8 cellular contexts compared by ENCODE assay signal in genomic region chr15:63466378-63467192, GRCh38. TPM values are rescaled to one million over a fixed set of nuclear protein-coding genes. Genes with fewer than 3 reads are reported as not detected.
DNase-seq lines count a peak whose midpoint lies in the region; ATAC-seq, FAIRE-seq and TF ChIP-seq lines count a peak whose summit lies in the region.

No MANE protein-coding gene starts in this region.

- peak; percentile 87 for ATAC-seq in HepG2
- no peak for ATAC-seq in GM21447 (IDR thresholded peaks at IDR 0.05; ENCODE audit: unreplicated experiment)

- TF ChIP-seq EP300 in HepG2 (IDR thresholded peaks at IDR 0.05; ENCODE audit: low read depth in 2 of 2, low read length in 2 of 2) (peak in 1 of 2 experiments; percentile 78; a peak in 2 of 4 replicates), HepG2 (CRISPR knock-in tag; IDR thresholded peaks at IDR 0.05; ENCODE audit: borderline replicate concordance) (no peak), stomach (IDR thresholded peaks at IDR 0.05) (no peak)

- FAIRE-seq in HepG2 (lab: Jason Lieb, UNC): peak; percentile 71

- intact Hi-C loops in colonic mucosa (cut with DNase I): loop anchor here (5.0 kb wide), 1 partner anchor 136 kb away; no protein-coding TSS in a partner anchor
- intact Hi-C loops in HepG2 (cut with micrococcal nuclease; ENCODE audit: unreplicated experiment): loop anchor here (5.0 kb wide), 1 partner anchor 131 kb away; the partner anchor contains the start of gene FBXL22
- intact Hi-C loops in stomach (cut with DNase I; ENCODE audit: low total_unique reads): no loop called here

- no peaks in the 10 kb centered on the region for H4K20me1 ChIP-seq in HepG2 (ENCODE audit: insufficient read depth, low read length)

- in situ Hi-C loops in HepG2 (cut with HindIII; ENCODE audit: extremely low pct_ligation_motif_present, low pct_unique_long_range_greater_than_20kb): loop anchor here (5.0 kb wide), 2 partner anchors 36 to 126 kb away; partner anchors contain the start of gene USP3

- H3K27ac ChIP-seq in colonic mucosa (no peak overlapping the region), HepG2 (ENCODE audit: extremely low read length, insufficient read depth, low read length) (peak overlapping the region; percentile 33), stomach (peak overlapping the region in 4 of 5 donors; percentile 10 to 85 (median 51))

- DNase-seq in DMS53 treated with DMSO at 0.1 percent for 48 hours (lab: John Stamatoyannopoulos, UW; ENCODE audit: unreplicated experiment) (peak; percentile 55), H4 (ENCODE audit: low spot score) (peak; percentile 61), NCI-H2081 treated with DMSO at 0.1 percent for 48 hours (lab: John Stamatoyannopoulos, UW) (peak; percentile 75), UCSD-AML1 (lab: John Stamatoyannopoulos, UW; ENCODE audit: unreplicated experiment) (peak; percentile 46), colonic mucosa (peak; percentile 79), HepG2 (ENCODE audit: low spot score) (peak; percentile 66), stomach (no peak)

- H3K36me3 ChIP-seq in colonic mucosa: no peaks in the 10 kb centered on the region
- no peaks in the 10 kb centered on the region for H3K36me3 ChIP-seq in HepG2 (replicated peaks in 1 of 2; ENCODE audit: control insufficient read depth in 1 of 2, insufficient read depth in 2 of 2, low read length in 2 of 2)
- H3K36me3 ChIP-seq in stomach: no peaks in the 10 kb centered on the region

- H3K9me3 ChIP-seq in colonic mucosa: no peaks in the 10 kb centered on the region
- no peaks in the 10 kb centered on the region for H3K9me3 ChIP-seq in HepG2 (ENCODE audit: low read length)
- H3K9me3 ChIP-seq in stomach: no peaks in the 10 kb centered on the region

- CTCF ChIA-PET in HepG2 (lab: Yijun Ruan, JAX; ENCODE audit: low intra/inter-chr PET ratio, low total read pairs): interaction anchor here (1.1 to 1.2 kb wide), 2 partner anchors 21 to 133 kb away, joined by 4 to 7 read pairs; no protein-coding TSS in a partner anchor

- H3K4me2 ChIP-seq in HepG2 (ENCODE audit: low read depth, low read length): peak overlapping the region; percentile 78

- H2AFZ ChIP-seq in HepG2 (ENCODE audit: low read length): no peak overlapping the region

- H3K27me3 ChIP-seq in colonic mucosa (no peaks in the 10 kb centered on the region), HepG2 (ENCODE audit: control insufficient read depth in 1 of 2, insufficient read depth in 2 of 2, low read length in 2 of 2) (no peaks in the 10 kb centered on the region), stomach (no peaks in the 10 kb centered on the region)

- no TSS peak for BruUV-seq in HepG2 (replicated peaks; lab: Mats Ljungman, UMichigan)

- no peak overlapping the region for H3K4me3 ChIP-seq in colonic mucosa
- peak overlapping the region in 1 of 3 experiments; percentile 44; a peak in 2 of 6 replicates for H3K4me3 ChIP-seq in HepG2 (replicated peaks in 1 of 3; ENCODE audit: insufficient read depth in 1 of 3, low read depth in 2 of 3, low read length in 3 of 3)
- no peak overlapping the region for H3K4me3 ChIP-seq in stomach

- peaks cover 28% of the 10 kb centered on the region for H3K4me1 ChIP-seq in colonic mucosa
- H3K4me1 ChIP-seq in HepG2 (ENCODE audit: insufficient read depth, low read length): peaks cover 70% of the 10 kb centered on the region
- H3K4me1 ChIP-seq in stomach: peaks cover 23 to 64% (median 48%) of the 10 kb centered on the region in 4 donors

- TF ChIP-seq POLR2A in HepG2 (IDR thresholded peaks at IDR 0.05; ENCODE audit: insufficient read depth in 1 of 2, low read depth in 2 of 2, low read length in 2 of 2) (no peak), stomach (IDR thresholded peaks at IDR 0.05) (no peak)

- peak; percentile 50 for TF ChIP-seq CTCF in colonic mucosa (IDR thresholded peaks at IDR 0.05)
- TF ChIP-seq CTCF in HepG2 (CRISPR knock-in tag; IDR thresholded peaks at IDR 0.05): peak; percentile 89
- TF ChIP-seq CTCF in stomach (IDR thresholded peaks at IDR 0.05): peak in 4 of 7 experiments; percentile 34 to 74 (median 56)

- 2% methylated on average over 5 of the region's 8 CpGs for WGBS in HepG2 (ENCODE audit: low lambda C conversion rate)
- 10 to 25% (median 14%) methylated on average over 8 of the region's 8 CpGs for WGBS in stomach, 5 donors

- H3K9ac ChIP-seq in colonic mucosa (ENCODE audit: low read depth in 2 of 2, low read length in 2 of 2) (peak overlapping the region in 1 of 2 donors; percentile 62), HepG2 (ENCODE audit: insufficient read depth, low read depth, low read length) (peak overlapping the region; percentile 44; the same call in 1 of the 2 replicates)

- POLR2A ChIA-PET in HepG2 (lab: Yijun Ruan, JAX): interaction anchor here (1.3 to 1.8 kb wide), 3 partner anchors 37 to 133 kb away, joined by 4 to 10 read pairs (median 5); partner anchors contain the start of genes FBXL22 and USP3

- TF ChIP-seq RAD21 in HepG2 (CRISPR knock-in tag; IDR thresholded peaks at IDR 0.05): peak; percentile 60

- no peaks in the 10 kb centered on the region for H3K79me2 ChIP-seq in HepG2 (ENCODE audit: insufficient read depth, low read length)

TF ChIP-seq in HepG2, 621 proteins besides CTCF, POLR2A, EP300 and RAD21 (continues in another document):
- TF ChIP-seq RELA (CRISPR knock-in tag; IDR thresholded peaks at IDR 0.05) (no peak), IRX3 (CRISPR knock-in tag; IDR thresholded peaks at IDR 0.05; ENCODE audit: borderline replicate concordance, low read depth) (no peak), MATR3 (CRISPR knock-in tag; IDR thresholded peaks at IDR 0.05) (no peak), ZNF605 (CRISPR knock-in tag; IDR thresholded peaks at IDR 0.05) (no peak; the same call in 1 of the 2 replicates), ZNF709 (CRISPR knock-in tag; IDR thresholded peaks at IDR 0.05) (peak; percentile 78; the same call in 1 of the 2 replicates), GATA4 (IDR thresholded peaks at IDR 0.05; ENCODE audit: borderline replicate concordance, low read depth) (0 out of 2 replicates have a peak, but pooled peaks have one; percentile 27), HOXA3 (CRISPR knock-in tag; IDR thresholded peaks at IDR 0.05) (0 out of 2 replicates have a peak, but pooled peaks have one; percentile 17), AHR (CRISPR knock-in tag; IDR thresholded peaks at IDR 0.05) (no peak), ZNF367 (CRISPR knock-in tag; IDR thresholded peaks at IDR 0.05; ENCODE audit: borderline replicate concordance) (no peak), ZNF484 (CRISPR knock-in tag; IDR thresholded peaks at IDR 0.05; ENCODE audit: borderline replicate concordance, low read depth) (no peak), ZNF512 (CRISPR knock-in tag; IDR thresholded peaks at IDR 0.05) (no peak), ZNF772 (CRISPR knock-in tag; IDR thresholded peaks at IDR 0.05) (peak; percentile 59; the same call in 1 of the 2 replicates), TCF12 (IDR thresholded peaks at IDR 0.05) (no peak), TCF12 (CRISPR knock-in tag; IDR thresholded peaks at IDR 0.05) (no peak), ZNF564 (CRISPR knock-in tag; IDR thresholded peaks at IDR 0.05) (peak; percentile 61; the same call in 1 of the 2 replicates)

RNA-seq across cellular contexts. Expression of gene USP3, which starts 37.8 kb away (rescaled TPM):
- total RNA-seq in H4 (2014; rRNA removed; shearing (Covaris generic)): 31.0 and 48.3 TPM in 2 replicates
- total RNA-seq in colonic mucosa (10 to 100 TPM; 57.6 to 74.2 TPM), HepG2 (2016; rRNA removed; fragmentation: Illumina TruSeq; extraction: Trizol) (55.9 and 61.2 TPM in 2 replicates), stomach (100 to 1,000 TPM in 2 of 5 donors, 10 to 100 TPM in 3; 10.5 to 174 (median 68.7) TPM)
- 201 and 217 TPM in 2 replicates for total RNA-seq in HepG2 (2016; cell fraction: cytosol; rRNA removed; fragmentation: Illumina TruSeq; extraction: Trizol; ENCODE audit: low read depth)
- total RNA-seq in HepG2 (2016; cell fraction: insoluble cytoplasmic fraction; rRNA removed; fragmentation: Illumina TruSeq; extraction: Trizol): 52.9 and 64.6 TPM in 2 replicates
- total RNA-seq in HepG2 (2016; cell fraction: membrane; rRNA removed; fragmentation: Illumina TruSeq; extraction: Trizol): 111 and 117 TPM in 2 replicates
- total RNA-seq in HepG2 (2016; cell fraction: nucleus; rRNA removed; fragmentation: Illumina TruSeq; extraction: Trizol): 87.7 and 94.7 TPM in 2 replicates
- polyA plus RNA-seq in HepG2 (2011; rRNA removed) (14.3 and 16.0 TPM in 2 replicates), stomach (10 to 100 TPM; 20.8 to 27.3 (median 25.7) TPM)
- polyA plus RNA-seq in HepG2 (2011; cell fraction: cytosol; rRNA removed): 10.3 and 13.3 TPM in 2 replicates
- polyA plus RNA-seq in HepG2 (2011; cell fraction: nucleus; rRNA removed): 39.8 and 44.5 TPM in 2 replicates
- 36.2 and 40.8 TPM in 2 replicates for polyA plus RNA-seq in HepG2 (2012)
- 10.3 and 13.7 TPM in 2 replicates for polyA plus RNA-seq in HepG2 (2016; cell fraction: cytosol; fragmentation: Illumina TruSeq; extraction: Trizol; ENCODE audit: low read depth)
- polyA plus RNA-seq in HepG2 (2016; cell fraction: insoluble cytoplasmic fraction; fragmentation: Illumina TruSeq; extraction: Trizol; ENCODE audit: low read depth): 42.1 and 42.7 TPM in 2 replicates
- polyA plus RNA-seq in HepG2 (2016; cell fraction: membrane; fragmentation: Illumina TruSeq; extraction: Trizol; ENCODE audit: low read depth): 25.5 and 25.9 TPM in 2 replicates
- 86.8 and 90.5 TPM in 2 replicates for polyA plus RNA-seq in HepG2 (2016; cell fraction: nucleus; fragmentation: Illumina TruSeq; extraction: Trizol; ENCODE audit: insufficient read depth, low read depth)
- polyA minus RNA-seq in HepG2 (2011; rRNA and poly(A)+ RNA removed; ENCODE audit: low replicate concordance): 30.9 and 34.8 TPM in 2 replicates
- polyA minus RNA-seq in HepG2 (2011; cell fraction: cytosol; rRNA and poly(A)+ RNA removed): 30.4 and 30.9 TPM in 2 replicates
- polyA minus RNA-seq in HepG2 (2011; cell fraction: nucleus; rRNA and poly(A)+ RNA removed): 88.7 and 110 TPM in 2 replicates
